ENCODE assay signal across 13 cellular contexts in genomic region chr2:41934323-41935003, GRCh38.
DNase-seq lines count a peak whose midpoint lies in the region; ATAC-seq, FAIRE-seq and TF ChIP-seq lines count a peak whose summit lies in the region.
"Had no signal": no experiment of that assay in that cellular context is flagged by ENCODE, and none has a peak within 500 bp of the region (broad histone marks: within the 10 kb centered on the region; RNA-seq: fewer than 3 reads in every experiment).

No MANE protein-coding gene starts in this region.

- H3K79me2 ChIP-seq in Karpas-422 (ENCODE audit: low read length): no peaks in the 10 kb centered on the region

- no peaks in the 10 kb centered on the region for H3K36me3 ChIP-seq in colonic mucosa
- H3K36me3 ChIP-seq in right lobe of liver: no peaks in the 10 kb centered on the region
- no peaks in the 10 kb centered on the region for H3K36me3 ChIP-seq in spleen
- H3K36me3 ChIP-seq in Karpas-422 (ENCODE audit: insufficient read depth, low read length): no peaks in the 10 kb centered on the region

- FAIRE-seq in HTR-8/SVneo (lab: Jason Lieb, UNC): peak; percentile 49

- WGBS in right lobe of liver (ENCODE audit: insufficient coverage, low coverage, low lambda C conversion rate, missing lambda C conversion rate): 44% methylated on average over 10 of the region's 10 CpGs
- WGBS in spleen, 5 donors: 60 to 68% (median 63%) methylated on average over 10 of the region's 10 CpGs

- H3K4me3 ChIP-seq in colonic mucosa (no peak overlapping the region), right lobe of liver (no peak overlapping the region), spleen (no peak overlapping the region), Karpas-422 (ENCODE audit: low read length) (no peak overlapping the region)

- H3K9me3 ChIP-seq in colonic mucosa (no peaks in the 10 kb centered on the region), right lobe of liver (no peaks in the 10 kb centered on the region), spleen (no peaks in the 10 kb centered on the region), Karpas-422 (ENCODE audit: low read length) (no peaks in the 10 kb centered on the region)

- H3K27me3 ChIP-seq in colonic mucosa (no peaks in the 10 kb centered on the region), right lobe of liver (no peaks in the 10 kb centered on the region), spleen (replicated peaks in 1 of 7) (peaks cover 0 to 6% (median 0%) of the 10 kb centered on the region in 7 donors), Karpas-422 (ENCODE audit: low read length) (no peaks in the 10 kb centered on the region)

- no peaks in the 10 kb centered on the region for H3K9me2 ChIP-seq in Karpas-422 (replicated peaks; ENCODE audit: insufficient read depth, low read length)

- intact Hi-C loops in colonic mucosa (cut with DNase I) (no loop called here), right lobe of liver (cut with DNase I) (no loop called here), spleen (cut with DNase I; ENCODE audit: low total_unique reads) (no loop called here)

- no peak for DNase-seq in HTR-8/SVneo (ENCODE audit: insufficient read length, low spot score)
- no peak for DNase-seq in colonic mucosa
- no peak for DNase-seq in right lobe of liver
- DNase-seq in spleen: no peak
- DNase-seq in GOT3 (lab: John Stamatoyannopoulos, UW): no peak
- DNase-seq in Karpas-422: no peak
- no peak for DNase-seq in LoVo (ENCODE audit: low spot score)
- DNase-seq: activated naive CD8-positive, alpha-beta T cell treated with anti-CD3 and anti-CD28 coated beads, Interleukin-2, amount 10 ng/mL, durations not matched to agents 7 days and 5 days; CD8-positive, alpha-beta T cell; H9; NCI-H82; retina had no signal

- no peak overlapping the region for H3K4me2 ChIP-seq in Karpas-422 (ENCODE audit: low read depth, low read length, poor library complexity, severe bottlenecking)

- H4K20me1 ChIP-seq in Karpas-422 (ENCODE audit: insufficient read depth, low read depth, low read length): no peaks in the 10 kb centered on the region

- peak in 3 of 4 donors; percentile 9 to 33 (median 12) for ATAC-seq in right lobe of liver
- ATAC-seq in activated CD4-positive, CD25-positive, alpha-beta regulatory T cell treated with anti-CD3 and anti-CD28 coated beads, Interleukin-2, amount 50 U/mL, for 24 hours: no peak
- ATAC-seq: CD8-positive, alpha-beta T cell had no signal

- H3K4me1 ChIP-seq in colonic mucosa: no peaks in the 10 kb centered on the region
- no peaks in the 10 kb centered on the region for H3K4me1 ChIP-seq in right lobe of liver
- H3K4me1 ChIP-seq in spleen: peaks cover 0 to 19% (median 5%) of the 10 kb centered on the region in 6 donors
- no peaks in the 10 kb centered on the region for H3K4me1 ChIP-seq in Karpas-422 (ENCODE audit: low read length)

- TF ChIP-seq CTCF in colonic mucosa (IDR thresholded peaks at IDR 0.05): no peak
- TF ChIP-seq CTCF in right lobe of liver (IDR thresholded peaks at IDR 0.05): no peak
- TF ChIP-seq CTCF in spleen (IDR thresholded peaks at IDR 0.05 in 8 of 11, conservative IDR thresholded peaks at IDR 0.05 in 3 of 11): no peak

- no peak overlapping the region for H3K9ac ChIP-seq in colonic mucosa (ENCODE audit: low read depth in 2 of 2, low read length in 2 of 2)
- no peak overlapping the region for H3K9ac ChIP-seq in Karpas-422 (ENCODE audit: low read length)

- no peak overlapping the region for H2AFZ ChIP-seq in Karpas-422 (ENCODE audit: low read length)

- peak overlapping the region; percentile 43 for H3K27ac ChIP-seq in colonic mucosa
- H3K27ac ChIP-seq in right lobe of liver: no peak overlapping the region
- peak overlapping the region in 7 of 8 donors; percentile 3 to 74 (median 59) for H3K27ac ChIP-seq in spleen
- no peak overlapping the region for H3K27ac ChIP-seq in Karpas-422 (ENCODE audit: low read length)

- TF ChIP-seq POLR2A in right lobe of liver (IDR thresholded peaks at IDR 0.05) (no peak), spleen (IDR thresholded peaks at IDR 0.05) (no peak)

Comparison
In these comparisons a context has a peak if more than half of its experiments do, and no peak if none do; other contexts are left out.
1. H3K27ac ChIP-seq: peak in colonic mucosa (single experiment) and spleen (7 of 8); none in right lobe of liver (0 of 3) and Karpas-422 (single experiment).
2. ATAC-seq: peak in right lobe of liver (3 of 4); none in activated CD4-positive, CD25-positive, alpha-beta regulatory T cell treated with anti-CD3 and anti-CD28 coated beads, Interleukin-2, amount 50 U/mL, for 24 hours (0 of 2).